1 cellular context compared by ENCODE assay signal in the genomic region with DNA sequence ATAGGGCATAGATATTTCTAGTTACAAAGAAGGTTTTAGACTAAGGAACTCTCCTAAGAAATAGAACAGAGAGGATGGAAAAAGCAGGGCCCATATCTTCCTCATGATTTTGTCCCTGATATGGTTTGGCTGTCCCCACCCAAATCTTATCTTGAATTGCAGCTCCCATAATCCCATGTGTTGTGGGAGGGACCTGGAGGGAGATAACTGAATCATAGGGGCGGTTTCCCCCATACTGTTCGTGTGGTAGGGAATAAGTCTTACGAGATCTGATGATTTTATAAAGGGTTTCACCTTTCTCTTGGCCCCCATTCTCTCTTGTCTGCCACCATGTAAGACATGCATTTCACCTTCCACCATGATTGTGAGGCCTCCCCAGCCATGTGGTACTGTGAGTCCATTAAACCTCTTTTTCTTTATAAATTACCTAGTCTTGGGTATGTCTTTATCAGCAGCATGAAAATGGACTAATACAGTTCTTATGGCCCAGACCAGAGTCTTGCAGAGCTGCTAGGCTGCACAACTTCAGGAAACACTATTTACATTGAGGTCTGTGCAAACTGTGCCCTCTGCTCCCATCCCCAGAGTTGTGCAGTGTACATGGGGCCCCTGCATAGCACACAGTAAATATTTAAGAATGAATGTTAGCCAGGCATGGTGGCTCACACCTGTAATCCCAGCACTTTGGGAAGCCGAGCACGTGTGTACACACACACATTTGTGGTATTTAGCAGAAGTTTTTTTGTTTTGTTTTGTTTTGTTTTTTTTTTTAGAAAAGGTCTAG.
TF ChIP-seq lines count a peak whose summit lies in the region.

No MANE protein-coding gene starts in this region.

TF ChIP-seq in HepG2, 621 proteins besides CTCF, POLR2A, EP300 and RAD21 (continued from another document and continues in another):
- TF ChIP-seq NR2F6 (IDR thresholded peaks at IDR 0.05), result peak; percentile 67
- TF ChIP-seq NR2F6 (CRISPR knock-in tag; IDR thresholded peaks at IDR 0.05), result 0 out of 2 replicates have a peak, but pooled peaks have one; percentile 24
- TF ChIP-seq, protein P1, sequence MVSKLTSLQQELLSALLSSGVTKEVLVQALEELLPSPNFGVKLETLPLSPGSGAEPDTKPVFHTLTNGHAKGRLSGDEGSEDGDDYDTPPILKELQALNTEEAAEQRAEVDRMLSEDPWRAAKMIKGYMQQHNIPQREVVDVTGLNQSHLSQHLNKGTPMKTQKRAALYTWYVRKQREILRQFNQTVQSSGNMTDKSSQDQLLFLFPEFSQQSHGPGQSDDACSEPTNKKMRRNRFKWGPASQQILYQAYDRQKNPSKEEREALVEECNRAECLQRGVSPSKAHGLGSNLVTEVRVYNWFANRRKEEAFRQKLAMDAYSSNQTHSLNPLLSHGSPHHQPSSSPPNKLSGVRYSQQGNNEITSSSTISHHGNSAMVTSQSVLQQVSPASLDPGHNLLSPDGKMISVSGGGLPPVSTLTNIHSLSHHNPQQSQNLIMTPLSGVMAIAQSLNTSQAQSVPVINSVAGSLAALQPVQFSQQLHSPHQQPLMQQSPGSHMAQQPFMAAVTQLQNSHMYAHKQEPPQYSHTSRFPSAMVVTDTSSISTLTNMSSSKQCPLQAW (CRISPR knock-in tag; IDR thresholded peaks at IDR 0.05), result no peak
- TF ChIP-seq HOXA9 (CRISPR knock-in tag; IDR thresholded peaks at IDR 0.05; ENCODE audit: borderline replicate concordance), result no peak
- TF ChIP-seq THAP11 (CRISPR knock-in tag; IDR thresholded peaks at IDR 0.05), result peak; percentile 40; the same call in 1 of the 2 replicates
- no peak for TF ChIP-seq RXRA (CRISPR knock-in tag; IDR thresholded peaks at IDR 0.05)
- TF ChIP-seq ZNF790 (CRISPR knock-in tag; IDR thresholded peaks at IDR 0.05; ENCODE audit: borderline replicate concordance), result no peak
- TF ChIP-seq ZNF672 (CRISPR knock-in tag; IDR thresholded peaks at IDR 0.05), result no peak
- TF ChIP-seq FOSL2 (CRISPR knock-in tag; IDR thresholded peaks at IDR 0.05), result peak; percentile 39
- TF ChIP-seq BRD4 (CRISPR knock-in tag; IDR thresholded peaks at IDR 0.05), result no peak
- no peak for TF ChIP-seq MED13 (CRISPR knock-in tag; IDR thresholded peaks at IDR 0.05)
- peak; percentile 57; the same call in 1 of the 2 replicates for TF ChIP-seq HNF4A (CRISPR knock-in tag; IDR thresholded peaks at IDR 0.05)
- peak; percentile 45 for TF ChIP-seq TEAD3 (CRISPR knock-in tag; optimal IDR thresholded peaks at IDR 0.05; ENCODE audit: borderline replicate concordance)
- peak; percentile 60; the same call in 1 of the 2 replicates for TF ChIP-seq PHF21A (CRISPR knock-in tag; IDR thresholded peaks at IDR 0.05)
- peak; percentile 61 for TF ChIP-seq GATAD2A (CRISPR knock-in tag; IDR thresholded peaks at IDR 0.05)
- peak; percentile 84 for TF ChIP-seq FOXA3 (CRISPR knock-in tag; IDR thresholded peaks at IDR 0.05)
- 0 out of 2 replicates have a peak, but pooled peaks have one; percentile 27 for TF ChIP-seq MED1 (CRISPR knock-in tag; IDR thresholded peaks at IDR 0.05)
- no peak for TF ChIP-seq PRPF4 (IDR thresholded peaks at IDR 0.05; ENCODE audit: low read depth, low read length, poor library complexity, severe bottlenecking)
- TF ChIP-seq, protein P2, sequence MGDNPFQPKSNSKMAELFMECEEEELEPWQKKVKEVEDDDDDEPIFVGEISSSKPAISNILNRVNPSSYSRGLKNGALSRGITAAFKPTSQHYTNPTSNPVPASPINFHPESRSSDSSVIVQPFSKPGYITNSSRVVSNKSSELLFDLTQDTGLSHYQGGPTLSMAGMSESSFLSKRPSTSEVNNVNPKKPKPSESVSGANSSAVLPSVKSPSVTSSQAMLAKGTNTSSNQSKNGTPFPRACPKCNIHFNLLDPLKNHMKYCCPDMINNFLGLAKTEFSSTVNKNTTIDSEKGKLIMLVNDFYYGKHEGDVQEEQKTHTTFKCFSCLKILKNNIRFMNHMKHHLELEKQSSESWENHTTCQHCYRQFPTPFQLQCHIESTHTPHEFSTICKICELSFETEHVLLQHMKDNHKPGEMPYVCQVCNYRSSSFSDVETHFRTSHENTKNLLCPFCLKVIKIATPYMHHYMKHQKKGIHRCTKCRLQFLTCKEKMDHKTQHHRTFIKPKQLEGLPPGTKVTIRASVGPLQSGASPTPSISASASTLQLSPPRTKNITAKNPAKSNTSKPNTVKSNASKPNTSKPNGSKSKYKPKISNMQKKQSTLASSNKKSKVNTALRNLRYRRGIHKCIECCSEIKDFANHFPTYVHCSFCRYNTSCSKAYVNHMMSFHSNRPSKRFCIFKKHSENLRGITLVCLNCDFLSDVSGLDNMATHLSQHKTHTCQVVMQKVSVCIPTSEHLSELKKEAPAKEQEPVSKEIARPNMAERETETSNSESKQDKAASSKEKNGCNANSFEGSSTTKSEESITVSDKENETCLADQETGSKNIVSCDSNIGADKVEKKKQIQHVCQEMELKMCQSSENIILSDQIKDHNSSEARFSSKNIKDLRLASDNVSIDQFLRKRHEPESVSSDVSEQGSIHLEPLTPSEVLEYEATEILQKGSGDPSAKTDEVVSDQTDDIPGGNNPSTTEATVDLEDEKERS (CRISPR knock-in tag; IDR thresholded peaks at IDR 0.05), result peak; percentile 71; the same call in 1 of the 2 replicates
- TF ChIP-seq, protein P3, sequence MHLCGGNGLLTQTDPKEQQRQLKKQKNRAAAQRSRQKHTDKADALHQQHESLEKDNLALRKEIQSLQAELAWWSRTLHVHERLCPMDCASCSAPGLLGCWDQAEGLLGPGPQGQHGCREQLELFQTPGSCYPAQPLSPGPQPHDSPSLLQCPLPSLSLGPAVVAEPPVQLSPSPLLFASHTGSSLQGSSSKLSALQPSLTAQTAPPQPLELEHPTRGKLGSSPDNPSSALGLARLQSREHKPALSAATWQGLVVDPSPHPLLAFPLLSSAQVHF (CRISPR knock-in tag; IDR thresholded peaks at IDR 0.05), result no peak
- TF ChIP-seq, protein P4, sequence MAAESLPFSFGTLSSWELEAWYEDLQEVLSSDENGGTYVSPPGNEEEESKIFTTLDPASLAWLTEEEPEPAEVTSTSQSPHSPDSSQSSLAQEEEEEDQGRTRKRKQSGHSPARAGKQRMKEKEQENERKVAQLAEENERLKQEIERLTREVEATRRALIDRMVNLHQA (CRISPR knock-in tag; IDR thresholded peaks at IDR 0.05), result no peak
- no peak for TF ChIP-seq HIVEP1 (CRISPR knock-in tag; IDR thresholded peaks at IDR 0.05)
- TF ChIP-seq, protein P5, sequence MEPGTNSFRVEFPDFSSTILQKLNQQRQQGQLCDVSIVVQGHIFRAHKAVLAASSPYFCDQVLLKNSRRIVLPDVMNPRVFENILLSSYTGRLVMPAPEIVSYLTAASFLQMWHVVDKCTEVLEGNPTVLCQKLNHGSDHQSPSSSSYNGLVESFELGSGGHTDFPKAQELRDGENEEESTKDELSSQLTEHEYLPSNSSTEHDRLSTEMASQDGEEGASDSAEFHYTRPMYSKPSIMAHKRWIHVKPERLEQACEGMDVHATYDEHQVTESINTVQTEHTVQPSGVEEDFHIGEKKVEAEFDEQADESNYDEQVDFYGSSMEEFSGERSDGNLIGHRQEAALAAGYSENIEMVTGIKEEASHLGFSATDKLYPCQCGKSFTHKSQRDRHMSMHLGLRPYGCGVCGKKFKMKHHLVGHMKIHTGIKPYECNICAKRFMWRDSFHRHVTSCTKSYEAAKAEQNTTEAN (CRISPR knock-in tag; conservative IDR thresholded peaks at IDR 0.05), result peak; percentile 62; the same call in 1 of the 2 replicates
- no peak for TF ChIP-seq ZNF547 (CRISPR knock-in tag; IDR thresholded peaks at IDR 0.05)
- peak; percentile 39; the same call in 1 of the 2 replicates for TF ChIP-seq ZBTB7B (CRISPR knock-in tag; IDR thresholded peaks at IDR 0.05)
- peak; percentile 69 for TF ChIP-seq PITX1 (CRISPR knock-in tag; IDR thresholded peaks at IDR 0.05)
- TF ChIP-seq, protein P6, sequence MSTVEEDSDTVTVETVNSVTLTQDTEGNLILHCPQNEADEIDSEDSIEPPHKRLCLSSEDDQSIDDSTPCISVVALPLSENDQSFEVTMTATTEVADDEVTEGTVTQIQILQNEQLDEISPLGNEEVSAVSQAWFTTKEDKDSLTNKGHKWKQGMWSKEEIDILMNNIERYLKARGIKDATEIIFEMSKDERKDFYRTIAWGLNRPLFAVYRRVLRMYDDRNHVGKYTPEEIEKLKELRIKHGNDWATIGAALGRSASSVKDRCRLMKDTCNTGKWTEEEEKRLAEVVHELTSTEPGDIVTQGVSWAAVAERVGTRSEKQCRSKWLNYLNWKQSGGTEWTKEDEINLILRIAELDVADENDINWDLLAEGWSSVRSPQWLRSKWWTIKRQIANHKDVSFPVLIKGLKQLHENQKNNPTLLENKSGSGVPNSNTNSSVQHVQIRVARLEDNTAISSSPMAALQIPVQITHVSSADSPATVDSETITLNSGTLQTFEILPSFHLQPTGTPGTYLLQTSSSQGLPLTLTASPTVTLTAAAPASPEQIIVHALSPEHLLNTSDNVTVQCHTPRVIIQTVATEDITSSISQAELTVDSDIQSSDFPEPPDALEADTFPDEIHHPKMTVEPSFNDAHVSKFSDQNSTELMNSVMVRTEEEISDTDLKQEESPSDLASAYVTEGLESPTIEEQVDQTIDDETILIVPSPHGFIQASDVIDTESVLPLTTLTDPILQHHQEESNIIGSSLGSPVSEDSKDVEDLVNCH (CRISPR knock-in tag; IDR thresholded peaks at IDR 0.05), result no peak
- TF ChIP-seq CHCHD3 (CRISPR knock-in tag; IDR thresholded peaks at IDR 0.05), result no peak
- TF ChIP-seq, protein P7, sequence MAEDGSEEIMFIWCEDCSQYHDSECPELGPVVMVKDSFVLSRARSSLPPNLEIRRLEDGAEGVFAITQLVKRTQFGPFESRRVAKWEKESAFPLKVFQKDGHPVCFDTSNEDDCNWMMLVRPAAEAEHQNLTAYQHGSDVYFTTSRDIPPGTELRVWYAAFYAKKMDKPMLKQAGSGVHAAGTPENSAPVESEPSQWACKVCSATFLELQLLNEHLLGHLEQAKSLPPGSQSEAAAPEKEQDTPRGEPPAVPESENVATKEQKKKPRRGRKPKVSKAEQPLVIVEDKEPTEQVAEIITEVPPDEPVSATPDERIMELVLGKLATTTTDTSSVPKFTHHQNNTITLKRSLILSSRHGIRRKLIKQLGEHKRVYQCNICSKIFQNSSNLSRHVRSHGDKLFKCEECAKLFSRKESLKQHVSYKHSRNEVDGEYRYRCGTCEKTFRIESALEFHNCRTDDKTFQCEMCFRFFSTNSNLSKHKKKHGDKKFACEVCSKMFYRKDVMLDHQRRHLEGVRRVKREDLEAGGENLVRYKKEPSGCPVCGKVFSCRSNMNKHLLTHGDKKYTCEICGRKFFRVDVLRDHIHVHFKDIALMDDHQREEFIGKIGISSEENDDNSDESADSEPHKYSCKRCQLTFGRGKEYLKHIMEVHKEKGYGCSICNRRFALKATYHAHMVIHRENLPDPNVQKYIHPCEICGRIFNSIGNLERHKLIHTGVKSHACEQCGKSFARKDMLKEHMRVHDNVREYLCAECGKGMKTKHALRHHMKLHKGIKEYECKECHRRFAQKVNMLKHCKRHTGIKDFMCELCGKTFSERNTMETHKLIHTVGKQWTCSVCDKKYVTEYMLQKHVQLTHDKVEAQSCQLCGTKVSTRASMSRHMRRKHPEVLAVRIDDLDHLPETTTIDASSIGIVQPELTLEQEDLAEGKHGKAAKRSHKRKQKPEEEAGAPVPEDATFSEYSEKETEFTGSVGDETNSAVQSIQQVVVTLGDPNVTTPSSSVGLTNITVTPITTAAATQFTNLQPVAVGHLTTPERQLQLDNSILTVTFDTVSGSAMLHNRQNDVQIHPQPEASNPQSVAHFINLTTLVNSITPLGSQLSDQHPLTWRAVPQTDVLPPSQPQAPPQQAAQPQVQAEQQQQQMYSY (CRISPR knock-in tag; IDR thresholded peaks at IDR 0.05), result no peak
- TF ChIP-seq PAF1 (CRISPR knock-in tag; IDR thresholded peaks at IDR 0.05), result no peak
- TF ChIP-seq MEF2D (CRISPR knock-in tag; IDR thresholded peaks at IDR 0.05), result 0 out of 2 replicates have a peak, but pooled peaks have one; percentile 32
- TF ChIP-seq FOXK1 (CRISPR knock-in tag; IDR thresholded peaks at IDR 0.05; ENCODE audit: borderline replicate concordance, low read depth), result peak; percentile 41; the same call in 1 of the 2 replicates
- TF ChIP-seq, protein P8, sequence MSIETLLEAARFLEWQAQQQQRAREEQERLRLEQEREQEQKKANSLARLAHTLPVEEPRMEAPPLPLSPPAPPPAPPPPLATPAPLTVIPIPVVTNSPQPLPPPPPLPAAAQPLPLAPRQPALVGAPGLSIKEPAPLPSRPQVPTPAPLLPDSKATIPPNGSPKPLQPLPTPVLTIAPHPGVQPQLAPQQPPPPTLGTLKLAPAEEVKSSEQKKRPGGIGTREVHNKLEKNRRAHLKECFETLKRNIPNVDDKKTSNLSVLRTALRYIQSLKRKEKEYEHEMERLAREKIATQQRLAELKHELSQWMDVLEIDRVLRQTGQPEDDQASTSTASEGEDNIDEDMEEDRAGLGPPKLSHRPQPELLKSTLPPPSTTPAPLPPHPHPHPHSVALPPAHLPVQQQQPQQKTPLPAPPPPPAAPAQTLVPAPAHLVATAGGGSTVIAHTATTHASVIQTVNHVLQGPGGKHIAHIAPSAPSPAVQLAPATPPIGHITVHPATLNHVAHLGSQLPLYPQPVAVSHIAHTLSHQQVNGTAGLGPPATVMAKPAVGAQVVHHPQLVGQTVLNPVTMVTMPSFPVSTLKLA (IDR thresholded peaks at IDR 0.05), result peak; percentile 29; the same call in 1 of the 2 replicates
- TF ChIP-seq ZFP36L2 (CRISPR knock-in tag; IDR thresholded peaks at IDR 0.05), result no peak
- TF ChIP-seq ZNF550 (CRISPR knock-in tag; IDR thresholded peaks at IDR 0.05; ENCODE audit: borderline replicate concordance), result no peak
- no peak for TF ChIP-seq FOXP1 (IDR thresholded peaks at IDR 0.05)
- peak; percentile 89 for TF ChIP-seq FOXP1 (CRISPR knock-in tag; IDR thresholded peaks at IDR 0.05)
- TF ChIP-seq, protein P9, sequence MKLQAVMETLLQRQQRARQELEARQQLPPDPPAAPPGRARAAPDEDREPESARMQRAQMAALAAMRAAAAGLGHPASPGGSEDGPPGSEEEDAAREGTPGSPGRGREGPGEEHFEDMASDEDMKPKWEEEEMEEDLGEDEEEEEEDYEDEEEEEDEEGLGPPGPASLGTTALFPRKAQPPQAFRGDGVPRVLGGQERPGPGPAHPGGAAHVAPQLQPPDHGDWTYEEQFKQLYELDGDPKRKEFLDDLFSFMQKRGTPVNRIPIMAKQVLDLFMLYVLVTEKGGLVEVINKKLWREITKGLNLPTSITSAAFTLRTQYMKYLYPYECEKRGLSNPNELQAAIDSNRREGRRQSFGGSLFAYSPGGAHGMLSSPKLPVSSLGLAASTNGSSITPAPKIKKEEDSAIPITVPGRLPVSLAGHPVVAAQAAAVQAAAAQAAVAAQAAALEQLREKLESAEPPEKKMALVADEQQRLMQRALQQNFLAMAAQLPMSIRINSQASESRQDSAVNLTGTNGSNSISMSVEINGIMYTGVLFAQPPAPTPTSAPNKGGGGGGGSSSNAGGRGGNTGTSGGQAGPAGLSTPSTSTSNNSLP (IDR thresholded peaks at IDR 0.05; ENCODE audit: low read depth, low read length), result no peak
- TF ChIP-seq, protein P10, sequence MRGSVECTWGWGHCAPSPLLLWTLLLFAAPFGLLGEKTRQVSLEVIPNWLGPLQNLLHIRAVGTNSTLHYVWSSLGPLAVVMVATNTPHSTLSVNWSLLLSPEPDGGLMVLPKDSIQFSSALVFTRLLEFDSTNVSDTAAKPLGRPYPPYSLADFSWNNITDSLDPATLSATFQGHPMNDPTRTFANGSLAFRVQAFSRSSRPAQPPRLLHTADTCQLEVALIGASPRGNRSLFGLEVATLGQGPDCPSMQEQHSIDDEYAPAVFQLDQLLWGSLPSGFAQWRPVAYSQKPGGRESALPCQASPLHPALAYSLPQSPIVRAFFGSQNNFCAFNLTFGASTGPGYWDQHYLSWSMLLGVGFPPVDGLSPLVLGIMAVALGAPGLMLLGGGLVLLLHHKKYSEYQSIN (CRISPR knock-in tag; IDR thresholded peaks at IDR 0.05; ENCODE audit: borderline replicate concordance), result no peak
- TF ChIP-seq PPARG (CRISPR knock-in tag; conservative IDR thresholded peaks at IDR 0.05), result 0 out of 2 replicates have a peak, but pooled peaks have one; percentile 30
- TF ChIP-seq FOXJ3 (CRISPR knock-in tag; IDR thresholded peaks at IDR 0.05; ENCODE audit: borderline replicate concordance), result peak; percentile 21; the same call in 1 of the 2 replicates
- TF ChIP-seq ZNF572 (CRISPR knock-in tag; IDR thresholded peaks at IDR 0.05), result no peak
